ENCODE assay signal across 30 cellular contexts in genomic region chr14:99667821-99668220, GRCh38. TPM values are rescaled to one million over a fixed set of nuclear protein-coding genes. Genes with fewer than 3 reads are reported as not detected.
DNase-seq lines count a peak whose midpoint lies in the region; ATAC-seq, FAIRE-seq and TF ChIP-seq lines count a peak whose summit lies in the region.
"Had no signal": no experiment of that assay in that cellular context is flagged by ENCODE, and none has a peak within 500 bp of the region (broad histone marks: within the 10 kb centered on the region; RNA-seq: fewer than 3 reads in every experiment).

No MANE protein-coding gene starts in this region.

- BruUV-seq in HepG2 (replicated peaks; lab: Mats Ljungman, UMichigan) (no TSS peak), OCI-LY7 (replicated peaks; lab: Mats Ljungman, UMichigan) (no TSS peak), A673 (replicated peaks; lab: Mats Ljungman, UMichigan) (no TSS peak)

- FAIRE-seq in HepG2 (lab: Jason Lieb, UNC) (no peak), H54 (lab: Jason Lieb, UNC) (no peak)
- FAIRE-seq: A204.1 had no signal

- TF ChIP-seq CTCF in right lobe of liver (IDR thresholded peaks at IDR 0.05) (no peak), HepG2 (CRISPR knock-in tag; IDR thresholded peaks at IDR 0.05) (no peak), OCI-LY7 (conservative IDR thresholded peaks at IDR 0.05; ENCODE audit: low read length) (no peak), A673 (conservative IDR thresholded peaks at IDR 0.05; ENCODE audit: low read depth, low read length) (no peak)

- H3K4me1 ChIP-seq in right lobe of liver (peaks cover 0 to 11% (median 5%) of the 10 kb centered on the region in 4 donors), HepG2 (ENCODE audit: insufficient read depth, low read length) (peaks cover 45% of the 10 kb centered on the region), OCI-LY7 (ENCODE audit: insufficient read depth, low read length, poor library complexity, severe bottlenecking) (peaks cover 63% of the 10 kb centered on the region), A673 (ENCODE audit: insufficient read depth, low read length, poor library complexity, severe bottlenecking) (peaks cover 16% of the 10 kb centered on the region)
- H3K4me1 ChIP-seq: psoas muscle had no signal

- TF ChIP-seq POLR2A in right lobe of liver (IDR thresholded peaks at IDR 0.05) = no peak
- no peak for TF ChIP-seq POLR2A in HepG2 (IDR thresholded peaks at IDR 0.05; ENCODE audit: insufficient read depth in 1 of 2, low read depth in 2 of 2, low read length in 2 of 2)
- no peak for TF ChIP-seq POLR2A in H54 (IDR thresholded peaks at IDR 0.05; ENCODE audit: low read depth, low read length)

- POLR2A ChIA-PET in HepG2 (lab: Yijun Ruan, JAX) = no interaction called here
- POLR2A ChIA-PET in OCI-LY7 (lab: Charles Lee) = interaction anchor here (0.9 to 2.2 kb wide), 4 partner anchors 10 to 19 kb away, joined by 3 to 6 read pairs (median 4); partner anchors contain the start of gene CYP46A1
- POLR2A ChIA-PET in A673 (lab: Charles Lee; ENCODE audit: low non-redundant PET) = no interaction called here

- H4K20me1 ChIP-seq in HepG2 (ENCODE audit: insufficient read depth, low read length) = no peaks in the 10 kb centered on the region
- no peaks in the 10 kb centered on the region for H4K20me1 ChIP-seq in OCI-LY7 (ENCODE audit: insufficient read depth, low read length)

- H3K27ac ChIP-seq in right lobe of liver = no peak overlapping the region
- H3K27ac ChIP-seq in HepG2 (ENCODE audit: extremely low read length, insufficient read depth, low read length) = no peak overlapping the region
- no peak overlapping the region for H3K27ac ChIP-seq in OCI-LY7 (ENCODE audit: low read depth, low read length, poor library complexity, severe bottlenecking)
- no peak overlapping the region for H3K27ac ChIP-seq in A673 (ENCODE audit: low read depth, low read length, poor library complexity, severe bottlenecking)
- H3K27ac ChIP-seq: epithelial cell of prostate, psoas muscle, thoracic aorta had no signal

- H3K79me2 ChIP-seq in HepG2 (ENCODE audit: insufficient read depth, low read length) (no peaks in the 10 kb centered on the region), OCI-LY7 (ENCODE audit: insufficient read depth, low read depth, low read length) (no peaks in the 10 kb centered on the region)

- H3K4me3 ChIP-seq in right lobe of liver = no peak overlapping the region
- H3K4me3 ChIP-seq in HepG2 (replicated peaks in 1 of 3; ENCODE audit: insufficient read depth in 1 of 3, low read depth in 2 of 3, low read length in 3 of 3) = no peak overlapping the region
- H3K4me3 ChIP-seq in OCI-LY7 (ENCODE audit: low read depth, low read length, poor library complexity, severe bottlenecking) = no peak overlapping the region
- no peak overlapping the region for H3K4me3 ChIP-seq in A673 (ENCODE audit: low read depth, low read length, poor library complexity, severe bottlenecking)
- H3K4me3 ChIP-seq: psoas muscle, thoracic aorta had no signal

- H3K36me3 ChIP-seq in right lobe of liver = no peaks in the 10 kb centered on the region
- H3K36me3 ChIP-seq in HepG2 (replicated peaks in 1 of 2; ENCODE audit: control insufficient read depth in 1 of 2, insufficient read depth in 2 of 2, low read length in 2 of 2) = no peaks in the 10 kb centered on the region
- no peaks in the 10 kb centered on the region for H3K36me3 ChIP-seq in OCI-LY7 (ENCODE audit: insufficient read depth, low read length)
- H3K36me3 ChIP-seq in A673 (ENCODE audit: insufficient read depth, low read length, poor library complexity, severe bottlenecking) = no peaks in the 10 kb centered on the region
- H3K36me3 ChIP-seq: thoracic aorta had no signal

- H3K27me3 ChIP-seq in right lobe of liver = no peaks in the 10 kb centered on the region
- H3K27me3 ChIP-seq in HepG2 (ENCODE audit: control insufficient read depth in 1 of 2, insufficient read depth in 2 of 2, low read length in 2 of 2) = peaks cover 6 to 22% of the 10 kb centered on the region in 2 experiments; a peak in 3 of 5 replicates
- H3K27me3 ChIP-seq in A673 (replicated peaks; ENCODE audit: insufficient read depth, low read depth, low read length, poor library complexity) = no peaks in the 10 kb centered on the region

- peak overlapping the region; percentile 48 for H3K27ac Mint-ChIP-seq in dendritic cell treated with granulocyte-macrophage colony-stimulating factor and Interleukin-4, amounts not matched to agents 40 ng/mL and 50 ng/mL, for 4 days
- H3K27ac Mint-ChIP-seq: activated naive CD4-positive, alpha-beta T cell treated with anti-CD3 and anti-CD28 coated beads, Interleukin-2, amount 10 ng/mL, durations not matched to agents 7 days and 5 days; activated T-helper 1 cell treated with anti-CD3 and anti-CD28 coated beads, Interleukin-12 subunit alpha, Interleukin-12 subunit beta, Interleukin-2, Interleukin-4 antibody, amounts not matched to agents 30 ng/mL and 10 ng/mL and 1 ng/mL, durations not matched to agents 14 hours and 24 hours and 36 hours; CD8-positive, alpha-beta memory T cell; naive thymus-derived CD4-positive, alpha-beta T cell; stimulated activated naive CD8-positive, alpha-beta T cell treated with anti-CD3 and anti-CD28 coated beads, Interleukin-15, Interleukin-2, amounts not matched to agents 100 ng/mL and 50 ng/mL, for 24 hours; T-helper 2 cell treated with Interferon-gamma antibody and Interleukin-4, amounts not matched to agents 5 μg/mL and 100 μg/mL, for 36 hours had no signal

- H3K9me3 ChIP-seq in right lobe of liver (no peaks in the 10 kb centered on the region), HepG2 (ENCODE audit: low read length) (no peaks in the 10 kb centered on the region), OCI-LY7 (ENCODE audit: low read length) (no peaks in the 10 kb centered on the region), A673 (ENCODE audit: low read depth, low read length, poor library complexity, severe bottlenecking) (no peaks in the 10 kb centered on the region)
- H3K9me3 ChIP-seq: psoas muscle, thoracic aorta had no signal

- peak in 3 of 4 donors; percentile 13 to 38 (median 18) for ATAC-seq in right lobe of liver
- no peak for ATAC-seq in HepG2
- ATAC-seq: HCT116; naive thymus-derived CD4-positive, alpha-beta T cell; psoas muscle; SK-N-SH treated with all-trans-retinoic acid at 6 μM for 48 hours had no signal

- TF ChIP-seq EP300 in HepG2 (IDR thresholded peaks at IDR 0.05; ENCODE audit: low read depth in 2 of 2, low read length in 2 of 2) (no peak), HepG2 (CRISPR knock-in tag; IDR thresholded peaks at IDR 0.05; ENCODE audit: borderline replicate concordance) (no peak)

- peaks cover 21% of the 10 kb centered on the region for H3K27me3 Mint-ChIP-seq in dendritic cell treated with granulocyte-macrophage colony-stimulating factor and Interleukin-4, amounts not matched to agents 40 ng/mL and 50 ng/mL, for 4 days

- no peaks in the 10 kb centered on the region for H3K36me3 Mint-ChIP-seq in dendritic cell treated with granulocyte-macrophage colony-stimulating factor and Interleukin-4, amounts not matched to agents 40 ng/mL and 50 ng/mL, for 4 days (ENCODE audit: low read depth)
- H3K36me3 Mint-ChIP-seq: activated naive CD4-positive, alpha-beta T cell treated with anti-CD3 and anti-CD28 coated beads, Interleukin-2, amount 10 ng/mL, durations not matched to agents 7 days and 5 days; naive thymus-derived CD4-positive, alpha-beta T cell had no signal

- in situ Hi-C loops in HepG2 (cut with HindIII; ENCODE audit: extremely low pct_ligation_motif_present, low pct_unique_long_range_greater_than_20kb) = no loop called here

- H3K9me3 Mint-ChIP-seq in dendritic cell treated with granulocyte-macrophage colony-stimulating factor and Interleukin-4, amounts not matched to agents 40 ng/mL and 50 ng/mL, for 4 days = no peaks in the 10 kb centered on the region
- H3K9me3 Mint-ChIP-seq: activated naive CD4-positive, alpha-beta T cell treated with anti-CD3 and anti-CD28 coated beads, Interleukin-2, amount 10 ng/mL, durations not matched to agents 7 days and 5 days; activated T-helper 1 cell treated with anti-CD3 and anti-CD28 coated beads, Interleukin-12 subunit alpha, Interleukin-12 subunit beta, Interleukin-2, Interleukin-4 antibody, amounts not matched to agents 30 ng/mL and 10 ng/mL and 1 ng/mL, durations not matched to agents 14 hours and 24 hours and 36 hours; naive thymus-derived CD4-positive, alpha-beta T cell; stimulated activated naive CD8-positive, alpha-beta T cell treated with anti-CD3 and anti-CD28 coated beads, Interleukin-15, Interleukin-2, amounts not matched to agents 100 ng/mL and 50 ng/mL, for 24 hours; T-helper 2 cell treated with Interferon-gamma antibody and Interleukin-4, amounts not matched to agents 5 μg/mL and 100 μg/mL, for 36 hours had no signal

- no peak overlapping the region for H3K9ac ChIP-seq in HepG2 (ENCODE audit: insufficient read depth, low read depth, low read length)

- no peak for DNase-seq in right lobe of liver
- no peak for DNase-seq in HepG2 (ENCODE audit: low spot score)
- DNase-seq in OCI-LY7 (ENCODE audit: low spot score) = peak; percentile 68
- no peak for DNase-seq in A673 (ENCODE audit: low spot score)
- DNase-seq in NCI-H510A treated with DMSO at 0.1 percent for 48 hours (lab: John Stamatoyannopoulos, UW) = no peak
- no peak for DNase-seq in H54 (ENCODE audit: insufficient read length, low spot score)
- DNase-seq in DMS53 treated with DMSO at 0.1 percent for 48 hours (lab: John Stamatoyannopoulos, UW; ENCODE audit: unreplicated experiment) = no peak
- DNase-seq: activated CD4-positive, alpha-beta T cell treated with anti-CD3 and anti-CD28 coated beads, Interleukin-2, amount 50 U/mL, for 48 hours; activated CD4-positive, CD25-positive, alpha-beta regulatory T cell; activated naive CD4-positive, alpha-beta T cell treated with anti-CD3 and anti-CD28 coated beads, Interleukin-2, amount 10 ng/mL, durations not matched to agents 7 days and 5 days; DMS 273 treated with DMSO at 0.1 percent for 48 hours; effector CD4-positive, alpha-beta T cell; islet precursor cell; midbrain; naive thymus-derived CD4-positive, alpha-beta T cell; NCI-H1092 treated with DMSO at 0.1 percent for 48 hours; NCI-H1930; NCI-H526 treated with DMSO at 0.1 percent for 48 hours; occipital lobe had no signal

- peaks cover 25% of the 10 kb centered on the region for H3K4me1 Mint-ChIP-seq in dendritic cell treated with granulocyte-macrophage colony-stimulating factor and Interleukin-4, amounts not matched to agents 40 ng/mL and 50 ng/mL, for 4 days (ENCODE audit: low read depth)

- intact Hi-C loops in right lobe of liver (cut with DNase I) (no loop called here), HepG2 (cut with micrococcal nuclease; ENCODE audit: unreplicated experiment) (no loop called here), OCI-LY7 (cut with micrococcal nuclease; ENCODE audit: unreplicated experiment) (no loop called here), A673 (cut with micrococcal nuclease; ENCODE audit: unreplicated experiment) (no loop called here)
- intact Hi-C loops in dendritic cell treated with granulocyte-macrophage colony-stimulating factor and Interleukin-4, amounts not matched to agents 40 ng/mL and 50 ng/mL, for 4 days (cut with micrococcal nuclease) = no loop called here

- no peaks in the 10 kb centered on the region for H3K9me2 ChIP-seq in OCI-LY7 (ENCODE audit: insufficient read depth, low read length)

- CTCF ChIA-PET in HepG2 (lab: Yijun Ruan, JAX; ENCODE audit: low intra/inter-chr PET ratio, low total read pairs) = no interaction called here
- CTCF ChIA-PET in OCI-LY7 (lab: Charles Lee; ENCODE audit: unreplicated experiment) = interaction anchor here (0.7 to 1.5 kb wide), 5 partner anchors 9 to 20 kb away, joined by 4 to 6 read pairs (median 4); partner anchors contain the start of gene CYP46A1
- CTCF ChIA-PET in A673 (lab: Charles Lee) = interaction anchor here (0.6 kb wide), 1 partner anchor 1599 kb away, joined by 5 read pairs; no protein-coding TSS in a partner anchor

- no peak for TF ChIP-seq RAD21 in HepG2 (CRISPR knock-in tag; IDR thresholded peaks at IDR 0.05)

- WGBS in right lobe of liver (ENCODE audit: insufficient coverage, low coverage, low lambda C conversion rate, missing lambda C conversion rate) = no CpG with 5 or more reads among the region's 9 CpGs
- WGBS in HepG2 (ENCODE audit: low lambda C conversion rate) = 80% methylated on average over 2 of the region's 9 CpGs

- H3K4me2 ChIP-seq in HepG2 (ENCODE audit: low read depth, low read length) = no peak overlapping the region
- H3K4me2 ChIP-seq in OCI-LY7 (ENCODE audit: low read length) = peak overlapping the region; percentile 28; the same call in 1 of the 2 replicates

- no peak overlapping the region for H2AFZ ChIP-seq in HepG2 (ENCODE audit: low read length)
- H2AFZ ChIP-seq in OCI-LY7 (ENCODE audit: low read length) = peak overlapping the region; percentile 63

- no peak overlapping the region for H3K4me3 Mint-ChIP-seq in dendritic cell treated with granulocyte-macrophage colony-stimulating factor and Interleukin-4, amounts not matched to agents 40 ng/mL and 50 ng/mL, for 4 days
- H3K4me3 Mint-ChIP-seq: activated naive CD4-positive, alpha-beta T cell treated with anti-CD3 and anti-CD28 coated beads, Interleukin-2, amount 10 ng/mL, durations not matched to agents 7 days and 5 days; activated T-helper 1 cell treated with anti-CD3 and anti-CD28 coated beads, Interleukin-12 subunit alpha, Interleukin-12 subunit beta, Interleukin-2, Interleukin-4 antibody, amounts not matched to agents 30 ng/mL and 10 ng/mL and 1 ng/mL, durations not matched to agents 14 hours and 24 hours and 36 hours; CD8-positive, alpha-beta memory T cell; naive thymus-derived CD4-positive, alpha-beta T cell; stimulated activated naive CD8-positive, alpha-beta T cell treated with anti-CD3 and anti-CD28 coated beads, Interleukin-15, Interleukin-2, amounts not matched to agents 100 ng/mL and 50 ng/mL, for 24 hours; T-helper 2 cell treated with Interferon-gamma antibody and Interleukin-4, amounts not matched to agents 5 μg/mL and 100 μg/mL, for 36 hours had no signal

RNA-seq across cellular contexts. Expression of gene CYP46A1, which starts 16.3 kb away (rescaled TPM):
- total RNA-seq in right lobe of liver = 1 to 10 TPM in 1 of 6 experiments, under 1 TPM in 4, not detected in 1; 0.06 to 1.6 (median 0.42) TPM
- total RNA-seq in HepG2 (2016; rRNA removed; fragmentation: Illumina TruSeq; extraction: Trizol) = not detected in 2 replicates
- total RNA-seq in HepG2 (2016; cell fraction: cytosol; rRNA removed; fragmentation: Illumina TruSeq; extraction: Trizol; ENCODE audit: low read depth) = not detected in 2 replicates
- not detected in 2 replicates for total RNA-seq in HepG2 (2016; cell fraction: insoluble cytoplasmic fraction; rRNA removed; fragmentation: Illumina TruSeq; extraction: Trizol)
- total RNA-seq in HepG2 (2016; cell fraction: membrane; rRNA removed; fragmentation: Illumina TruSeq; extraction: Trizol) = not detected in 2 replicates
- not detected in 2 replicates for total RNA-seq in HepG2 (2016; cell fraction: nucleus; rRNA removed; fragmentation: Illumina TruSeq; extraction: Trizol)
- not detected in 2 replicates for polyA plus RNA-seq in HepG2 (2011; rRNA removed)
- not detected in 2 replicates for polyA plus RNA-seq in HepG2 (2011; cell fraction: cytosol; rRNA removed)
- 0.06 and 0.12 TPM in 2 replicates for polyA plus RNA-seq in HepG2 (2011; cell fraction: nucleus; rRNA removed)
- polyA plus RNA-seq in HepG2 (2012) = not detected in 2 replicates
- 0.06 TPM in 2 replicates for polyA plus RNA-seq in HepG2 (2016; cell fraction: cytosol; fragmentation: Illumina TruSeq; extraction: Trizol; ENCODE audit: low read depth)
- not detected in 2 replicates for polyA plus RNA-seq in HepG2 (2016; cell fraction: insoluble cytoplasmic fraction; fragmentation: Illumina TruSeq; extraction: Trizol; ENCODE audit: low read depth)
- polyA plus RNA-seq in HepG2 (2016; cell fraction: membrane; fragmentation: Illumina TruSeq; extraction: Trizol; ENCODE audit: low read depth) = not detected in 2 replicates
- polyA plus RNA-seq in HepG2 (2016; cell fraction: nucleus; fragmentation: Illumina TruSeq; extraction: Trizol; ENCODE audit: insufficient read depth, low read depth) = 0.11 and 0.14 TPM in 2 replicates
- polyA minus RNA-seq in HepG2 (2011; rRNA and poly(A)+ RNA removed; ENCODE audit: low replicate concordance) = 0.02 TPM in 1 of 2 replicates, not detected in the other
- not detected in 2 replicates for polyA minus RNA-seq in HepG2 (2011; cell fraction: cytosol; rRNA and poly(A)+ RNA removed)
- under 0.01 and 0.12 TPM in 2 replicates for polyA minus RNA-seq in HepG2 (2011; cell fraction: nucleus; rRNA and poly(A)+ RNA removed)
- 2.0 and 4.1 TPM in 2 replicates for total RNA-seq in OCI-LY7 (2014; rRNA removed; shearing (Covaris generic))
- total RNA-seq in OCI-LY7 (2022) = 10.8 and 11.0 TPM in 2 replicates
- total RNA-seq in A673 (2021) = 0.37 TPM in 1 of 2 replicates, not detected in the other
- total RNA-seq: activated T-helper 1 cell treated with anti-CD3 and anti-CD28 coated beads, Interleukin-12 subunit alpha, Interleukin-12 subunit beta, Interleukin-2, Interleukin-4 antibody, amounts not matched to agents 30 ng/mL and 10 ng/mL and 1 ng/mL, durations not matched to agents 14 hours and 24 hours and 36 hours had no signal
- polyA plus RNA-seq: CD8-positive, alpha-beta memory T cell had no signal

RNA-seq across cellular contexts. Expression of gene HHIPL1, which starts 22.9 kb away (rescaled TPM):
- 1 to 10 TPM in 1 of 6 experiments, under 1 TPM in 5; 0.43 to 1.4 (median 0.66) TPM for total RNA-seq in right lobe of liver
- total RNA-seq in HepG2 (2016; rRNA removed; fragmentation: Illumina TruSeq; extraction: Trizol) = not detected in 2 replicates
- not detected in 2 replicates for total RNA-seq in HepG2 (2016; cell fraction: cytosol; rRNA removed; fragmentation: Illumina TruSeq; extraction: Trizol; ENCODE audit: low read depth)
- total RNA-seq in HepG2 (2016; cell fraction: insoluble cytoplasmic fraction; rRNA removed; fragmentation: Illumina TruSeq; extraction: Trizol) = not detected in 2 replicates
- not detected in 2 replicates for total RNA-seq in HepG2 (2016; cell fraction: membrane; rRNA removed; fragmentation: Illumina TruSeq; extraction: Trizol)
- total RNA-seq in HepG2 (2016; cell fraction: nucleus; rRNA removed; fragmentation: Illumina TruSeq; extraction: Trizol) = not detected in 2 replicates
- 0.01 TPM in 1 of 2 replicates, not detected in the other for polyA plus RNA-seq in HepG2 (2011; rRNA removed)
- not detected in 2 replicates for polyA plus RNA-seq in HepG2 (2011; cell fraction: cytosol; rRNA removed)
- polyA plus RNA-seq in HepG2 (2011; cell fraction: nucleus; rRNA removed) = not detected in 2 replicates
- 0.03 TPM in 1 of 2 replicates, not detected in the other for polyA plus RNA-seq in HepG2 (2012)
- not detected in 2 replicates for polyA plus RNA-seq in HepG2 (2016; cell fraction: cytosol; fragmentation: Illumina TruSeq; extraction: Trizol; ENCODE audit: low read depth)
- not detected in 2 replicates for polyA plus RNA-seq in HepG2 (2016; cell fraction: insoluble cytoplasmic fraction; fragmentation: Illumina TruSeq; extraction: Trizol; ENCODE audit: low read depth)
- not detected in 2 replicates for polyA plus RNA-seq in HepG2 (2016; cell fraction: membrane; fragmentation: Illumina TruSeq; extraction: Trizol; ENCODE audit: low read depth)
- polyA plus RNA-seq in HepG2 (2016; cell fraction: nucleus; fragmentation: Illumina TruSeq; extraction: Trizol; ENCODE audit: insufficient read depth, low read depth) = not detected in 2 replicates
- not detected in 2 replicates for polyA minus RNA-seq in HepG2 (2011; rRNA and poly(A)+ RNA removed; ENCODE audit: low replicate concordance)
- not detected in 2 replicates for polyA minus RNA-seq in HepG2 (2011; cell fraction: cytosol; rRNA and poly(A)+ RNA removed)
- 0.12 TPM in 1 of 2 replicates, not detected in the other for polyA minus RNA-seq in HepG2 (2011; cell fraction: nucleus; rRNA and poly(A)+ RNA removed)
- total RNA-seq in OCI-LY7 (2014; rRNA removed; shearing (Covaris generic)) = 0.25 and 1.5 TPM in 2 replicates
- total RNA-seq in OCI-LY7 (2022) = 0.61 and 0.72 TPM in 2 replicates
- 0.06 and 0.15 TPM in 2 replicates for total RNA-seq in A673 (2021)
- total RNA-seq: activated T-helper 1 cell treated with anti-CD3 and anti-CD28 coated beads, Interleukin-12 subunit alpha, Interleukin-12 subunit beta, Interleukin-2, Interleukin-4 antibody, amounts not matched to agents 30 ng/mL and 10 ng/mL and 1 ng/mL, durations not matched to agents 14 hours and 24 hours and 36 hours had no signal
- polyA plus RNA-seq: CD8-positive, alpha-beta memory T cell; naive thymus-derived CD4-positive, alpha-beta T cell had no signal
